8 cellular contexts compared by ENCODE assay signal in the genomic region with DNA sequence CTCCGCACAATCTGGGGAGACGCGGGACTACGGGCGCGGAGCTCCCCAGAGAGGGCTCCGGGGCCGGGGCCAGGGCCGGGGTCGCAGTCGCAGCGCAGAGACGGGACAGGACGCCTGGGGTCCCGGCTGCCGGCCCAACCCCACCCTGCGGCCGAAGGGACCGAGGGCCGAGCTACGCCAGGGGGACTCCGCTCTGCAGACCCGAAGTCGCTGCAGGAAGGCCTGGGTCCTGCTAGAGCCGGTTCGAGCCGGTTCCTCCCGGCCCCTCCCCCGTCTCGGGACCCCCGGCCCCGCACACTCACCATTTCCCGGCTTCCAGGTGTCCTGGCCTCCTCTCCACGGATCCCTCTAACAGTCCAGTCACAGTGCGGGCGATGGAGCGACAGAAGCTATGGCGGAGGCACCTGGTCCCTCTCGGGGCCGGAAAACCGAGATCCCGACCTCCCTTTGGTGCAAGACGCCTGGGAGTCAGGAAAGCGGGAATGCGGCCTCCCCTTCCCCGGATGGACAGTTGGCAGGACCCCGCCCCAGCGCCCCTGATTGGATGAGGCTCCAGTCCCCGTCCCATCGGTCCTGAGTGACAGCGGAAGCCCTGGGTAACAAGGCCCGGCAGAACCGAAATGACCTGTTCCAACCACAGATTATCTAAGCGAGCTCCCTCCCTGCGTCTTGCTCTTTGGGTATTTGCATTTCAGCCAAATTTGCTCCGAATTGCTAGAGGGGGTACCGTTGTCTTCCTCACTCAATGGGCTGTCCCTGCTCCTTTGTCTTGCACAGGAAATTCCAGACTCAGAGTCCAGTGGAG. TPM values are rescaled to one million over a fixed set of nuclear protein-coding genes. Genes with fewer than 3 reads are reported as not detected.
DNase-seq lines count a peak whose midpoint lies in the region; ATAC-seq, FAIRE-seq and TF ChIP-seq lines count a peak whose summit lies in the region.

A gene (minus strand): TSS at position 481 of the 805 bp plus-strand sequence. CDS start 176 bp downstream, at position 305.

- H3K4me1 Mint-ChIP-seq in activated naive CD4-positive, alpha-beta T cell treated with anti-CD3 and anti-CD28 coated beads, Interleukin-2, amount 50 U/mL, for 24 hours: peaks cover 20% of the 10 kb centered on the region
- H3K4me1 Mint-ChIP-seq in neural crest cell: peaks cover 22% of the 10 kb centered on the region

- H3K27me3 Mint-ChIP-seq in activated naive CD4-positive, alpha-beta T cell treated with anti-CD3 and anti-CD28 coated beads, Interleukin-2, amount 50 U/mL, for 24 hours: no peaks in the 10 kb centered on the region
- peaks cover 3% of the 10 kb centered on the region for H3K27me3 Mint-ChIP-seq in neural crest cell (ENCODE audit: low read depth)

- ATAC-seq in HG03135 (IDR thresholded peaks at IDR 0.05; ENCODE audit: unreplicated experiment): peak; percentile 78

- DNase-seq in NCI-H748 (lab: John Stamatoyannopoulos, UW; ENCODE audit: unreplicated experiment) (peak; percentile 91), globus pallidus (ENCODE audit: low spot score) (peak; percentile 85), neural crest cell (ENCODE audit: low read depth, low spot score) (peak; percentile 89)

- no peaks in the 10 kb centered on the region for H3K36me3 ChIP-seq in urinary bladder (ENCODE audit: insufficient read depth)

- peak; percentile 49 for TF ChIP-seq POLR2A in GM15510 (IDR thresholded peaks at IDR 0.05; ENCODE audit: borderline replicate concordance, extremely low read depth, insufficient read length)

- H3K27ac ChIP-seq in urinary bladder (ENCODE audit: low read depth): peak within 1 kb of the TSS; percentile 59

- H3K4me1 ChIP-seq in urinary bladder (ENCODE audit: insufficient read depth): no peaks in the 10 kb centered on the region

- peaks cover 5% of the 10 kb centered on the region for H3K36me3 Mint-ChIP-seq in activated naive CD4-positive, alpha-beta T cell treated with anti-CD3 and anti-CD28 coated beads, Interleukin-2, amount 50 U/mL, for 24 hours
- peaks cover 31% of the 10 kb centered on the region for H3K36me3 Mint-ChIP-seq in neural crest cell (ENCODE audit: low read depth)

- FAIRE-seq in A204.1 (lab: Jason Lieb, UNC): peak; percentile 89

- no peak for TF ChIP-seq CTCF in neural crest cell (conservative IDR thresholded peaks at IDR 0.05)

- H3K27ac Mint-ChIP-seq in activated naive CD4-positive, alpha-beta T cell treated with anti-CD3 and anti-CD28 coated beads, Interleukin-2, amount 50 U/mL, for 24 hours: peak within 1 kb of the TSS; percentile 59
- H3K27ac Mint-ChIP-seq in neural crest cell (ENCODE audit: unreplicated experiment): peak within 1 kb of the TSS; percentile 99

- peak within 1 kb of the TSS; percentile 79 for H3K4me3 ChIP-seq in urinary bladder (ENCODE audit: low read depth, low read length)

- no peaks in the 10 kb centered on the region for H3K9me3 Mint-ChIP-seq in activated naive CD4-positive, alpha-beta T cell treated with anti-CD3 and anti-CD28 coated beads, Interleukin-2, amount 50 U/mL, for 24 hours
- peaks cover 8% of the 10 kb centered on the region for H3K9me3 Mint-ChIP-seq in neural crest cell

- H3K4me3 Mint-ChIP-seq in activated naive CD4-positive, alpha-beta T cell treated with anti-CD3 and anti-CD28 coated beads, Interleukin-2, amount 50 U/mL, for 24 hours: peak within 1 kb of the TSS; percentile 78
- H3K4me3 Mint-ChIP-seq in neural crest cell: peak within 1 kb of the TSS; percentile 99

- under 1% methylated on average over 57 of the region's 57 CpGs for WGBS in urinary bladder

RNA-seq across cellular contexts. Expression of the gene that starts here (rescaled TPM):
- 22.8 and 29.0 TPM in 2 replicates for total RNA-seq in neural crest cell
- 26.9 TPM for total RNA-seq in urinary bladder
- polyA plus RNA-seq in urinary bladder: 1.6 TPM

Comparison
In these comparisons a context has a peak if more than half of its experiments do, and no peak if none do; other contexts are left out.
1. Peak in every context shown above with its lines: DNase-seq, ATAC-seq, H3K4me3 ChIP-seq and H3K27ac ChIP-seq.